ENCODE assay signal across 8 cellular contexts in the genomic region with DNA sequence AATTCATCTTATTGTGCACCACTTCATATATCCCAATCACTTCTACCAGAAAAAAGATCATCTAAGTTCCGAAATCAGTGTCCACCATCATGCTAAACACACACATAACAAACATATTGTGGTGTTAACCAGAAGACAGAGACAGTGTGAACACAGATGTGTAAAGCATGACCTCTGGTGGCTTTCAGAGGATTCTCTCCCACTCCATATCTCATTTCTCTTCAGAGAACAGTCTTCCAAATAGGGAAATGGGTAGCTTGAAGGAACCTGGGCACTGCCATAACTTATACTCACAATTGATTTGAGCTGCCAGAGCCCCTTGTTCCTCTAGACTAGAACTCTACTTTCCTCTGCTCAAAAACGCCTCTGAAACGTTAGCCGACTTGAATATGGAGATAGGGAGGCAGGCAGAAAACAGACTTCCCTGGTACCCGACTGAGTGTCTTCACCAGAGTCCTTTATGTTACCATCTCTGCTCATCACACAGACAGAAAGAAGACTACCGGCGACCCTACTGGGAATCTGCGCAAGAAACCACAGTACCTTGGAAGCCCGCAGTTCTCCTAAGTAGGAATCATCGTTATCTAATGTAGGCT. TPM values are rescaled to one million over a fixed set of nuclear protein-coding genes. Genes with fewer than 3 reads are reported as not detected.
DNase-seq lines count a peak whose midpoint lies in the region; ATAC-seq, FAIRE-seq and TF ChIP-seq lines count a peak whose summit lies in the region.

No MANE protein-coding gene starts in this region.

- DNase-seq in AML-193 (lab: John Stamatoyannopoulos, UW) (peak; percentile 59 to 62), astrocyte of the spinal cord (ENCODE audit: low read depth, low spot score) (peak; percentile 21), keratinocyte (ENCODE audit: low read depth, low spot score) (no peak), thoracic aorta (ENCODE audit: low spot score) (no peak)

- H3K4me2 ChIP-seq in keratinocyte (ENCODE audit: control insufficient read depth, extremely low read depth, insufficient read depth, low read depth, low read length), result peak overlapping the region; percentile 73

- no peaks in the 10 kb centered on the region for H4K20me1 ChIP-seq in keratinocyte (ENCODE audit: control insufficient read depth, extremely low read depth, insufficient read depth, low read length)

- H3K4me1 ChIP-seq in keratinocyte (ENCODE audit: control insufficient read depth, extremely low read depth, insufficient read depth, low read length) (peaks cover 9% of the 10 kb centered on the region), thoracic aorta (ENCODE audit: control insufficient read depth in 1 of 2, low read depth in 2 of 2) (peaks cover 5 to 23% of the 10 kb centered on the region in 2 donors)

- H3K27me3 ChIP-seq in keratinocyte (ENCODE audit: control insufficient read depth, extremely low read depth, insufficient read depth, low read length) (peaks cover 25% of the 10 kb centered on the region), thoracic aorta (replicated peaks; ENCODE audit: insufficient read depth) (no peaks in the 10 kb centered on the region)

- FAIRE-seq in keratinocyte (lab: Jason Lieb, UNC), result no peak

- no peak overlapping the region for H2AFZ ChIP-seq in keratinocyte (ENCODE audit: control insufficient read depth, low read length)

- H3K4me3 ChIP-seq in GM12875 (ENCODE audit: low read depth, low read length) (no peak overlapping the region), astrocyte of the spinal cord (ENCODE audit: low read depth, low read length) (no peak overlapping the region), keratinocyte (ENCODE audit: control insufficient read depth in 2 of 3, extremely low read depth in 1 of 3, insufficient read depth in 2 of 3, low read depth in 1 of 3, low read length in 3 of 3) (no peak overlapping the region), thoracic aorta (peak overlapping the region; percentile 69)

- H3K9ac ChIP-seq in keratinocyte (ENCODE audit: control insufficient read depth, extremely low read depth, insufficient read depth, low read length), result no peak overlapping the region

- dilution Hi-C loops in keratinocyte (cut with MboI; ENCODE audit: extremely low pct_ligation_motif_present, low sequenced_read_pairs), result no loop called here

- ATAC-seq in thoracic aorta (ENCODE audit: insufficient number of reproducible peaks, low FRiP score, low read depth), result no peak
- no peak for ATAC-seq in HG03135 (IDR thresholded peaks at IDR 0.05; ENCODE audit: unreplicated experiment)
- no peak for ATAC-seq in HG02588 (IDR thresholded peaks at IDR 0.05; ENCODE audit: unreplicated experiment)

- in situ Hi-C loops in astrocyte of the spinal cord (cut with HindIII; ENCODE audit: low sequenced_read_pairs), result no loop called here

- H3K36me3 ChIP-seq in keratinocyte (ENCODE audit: control insufficient read depth in 2 of 2, extremely low read depth in 1 of 2, insufficient read depth in 2 of 2, low read length in 2 of 2), result no peaks in the 10 kb centered on the region
- H3K36me3 ChIP-seq in thoracic aorta, result no peaks in the 10 kb centered on the region

- TF ChIP-seq CTCF in GM12875 (IDR thresholded peaks at IDR 0.05; ENCODE audit: borderline replicate concordance, insufficient read depth, low read depth, low read length) (peak; percentile 17; the same call in 1 of the 2 replicates), LNCAP (IDR thresholded peaks at IDR 0.05) (peak; percentile 7; the same call in 1 of the 2 replicates), astrocyte of the spinal cord (IDR thresholded peaks at IDR 0.05; ENCODE audit: low read depth, low read length) (peak; percentile 25), keratinocyte (optimal IDR thresholded peaks at IDR 0.05 in 1 of 3, IDR thresholded peaks at IDR 0.05 in 1 of 3, conservative IDR thresholded peaks at IDR 0.05 in 1 of 3; ENCODE audit: extremely low read depth in 1 of 3, insufficient read depth in 2 of 3, low read length in 3 of 3) (peak; percentile 43 to 61 (median 59)), thoracic aorta (IDR thresholded peaks at IDR 0.05) (no peak)

- no peaks in the 10 kb centered on the region for H3K79me2 ChIP-seq in keratinocyte (ENCODE audit: control insufficient read depth, insufficient read depth, low read length)

- H3K27ac ChIP-seq in keratinocyte (ENCODE audit: control insufficient read depth, insufficient read depth, low read length), result no peak overlapping the region
- H3K27ac ChIP-seq in thoracic aorta, result no peak overlapping the region

- H3K9me3 ChIP-seq in keratinocyte (ENCODE audit: control insufficient read depth, low read depth, low read length) (no peaks in the 10 kb centered on the region), thoracic aorta (no peaks in the 10 kb centered on the region)

- H3K9me1 ChIP-seq in keratinocyte (ENCODE audit: control insufficient read depth, extremely low read depth, insufficient read depth, low read length), result no peaks in the 10 kb centered on the region

RNA-seq across cellular contexts. Expression of a gene that starts 1.8 kb away (rescaled TPM):
- polyA plus RNA-seq in keratinocyte, result 0.21 to 0.36 TPM (median 0.24 TPM) in 3 replicates
- 0.04 TPM for polyA plus RNA-seq in keratinocyte (2011; ENCODE audit: low read depth)
- 0.14 and 0.19 TPM in 2 replicates for polyA plus RNA-seq in keratinocyte (2011; cell fraction: cytosol; rRNA removed)
- polyA plus RNA-seq in keratinocyte (2011; cell fraction: nucleus; rRNA removed), result 0.25 and 0.29 TPM in 2 replicates
- polyA plus RNA-seq in keratinocyte (2012; ENCODE audit: low replicate concordance), result 0.07 and 0.24 TPM in 2 replicates
- 0.16 to 0.86 TPM (median 0.20 TPM) in 3 replicates for polyA minus RNA-seq in keratinocyte
- polyA minus RNA-seq in keratinocyte (2011; cell fraction: cytosol; rRNA and poly(A)+ RNA removed), result not detected
- 0.11 and 0.31 TPM in 2 replicates for polyA minus RNA-seq in keratinocyte (2011; cell fraction: nucleus; rRNA and poly(A)+ RNA removed)
- total RNA-seq in thoracic aorta, result 1 to 10 TPM; 1.4 to 7.2 TPM

RNA-seq across cellular contexts. Expression of a gene that starts 21.6 kb away (rescaled TPM):
- 13.6 to 15.9 TPM (median 15.7 TPM) in 3 replicates for polyA plus RNA-seq in keratinocyte
- 12.9 TPM for polyA plus RNA-seq in keratinocyte (2011; ENCODE audit: low read depth)
- 14.8 and 21.7 TPM in 2 replicates for polyA plus RNA-seq in keratinocyte (2011; cell fraction: cytosol; rRNA removed)
- 11.4 and 12.2 TPM in 2 replicates for polyA plus RNA-seq in keratinocyte (2011; cell fraction: nucleus; rRNA removed)
- 18.9 and 27.1 TPM in 2 replicates for polyA plus RNA-seq in keratinocyte (2012; ENCODE audit: low replicate concordance)
- polyA minus RNA-seq in keratinocyte, result 1.6 to 7.2 TPM (median 5.6 TPM) in 3 replicates
- polyA minus RNA-seq in keratinocyte (2011; cell fraction: cytosol; rRNA and poly(A)+ RNA removed), result 9.6 TPM
- polyA minus RNA-seq in keratinocyte (2011; cell fraction: nucleus; rRNA and poly(A)+ RNA removed), result 4.1 and 7.2 TPM in 2 replicates
- total RNA-seq in thoracic aorta, result 10 to 100 TPM; 25.3 to 33.2 TPM

RNA-seq across cellular contexts. Expression of a gene that starts 36.4 kb away (rescaled TPM):
- 73.6 to 151 TPM (median 89.7 TPM) in 3 replicates for polyA plus RNA-seq in keratinocyte
- polyA plus RNA-seq in keratinocyte (2011; ENCODE audit: low read depth), result 92.6 TPM
- polyA plus RNA-seq in keratinocyte (2011; cell fraction: cytosol; rRNA removed), result 110 and 195 TPM in 2 replicates
- 40.9 and 75.6 TPM in 2 replicates for polyA plus RNA-seq in keratinocyte (2011; cell fraction: nucleus; rRNA removed)
- polyA plus RNA-seq in keratinocyte (2012; ENCODE audit: low replicate concordance), result 117 and 146 TPM in 2 replicates
- polyA minus RNA-seq in keratinocyte, result 5.0 to 54.0 TPM (median 21.2 TPM) in 3 replicates
- 72.1 TPM for polyA minus RNA-seq in keratinocyte (2011; cell fraction: cytosol; rRNA and poly(A)+ RNA removed)
- 19.4 and 44.3 TPM in 2 replicates for polyA minus RNA-seq in keratinocyte (2011; cell fraction: nucleus; rRNA and poly(A)+ RNA removed)
- 10 to 100 TPM; 46.7 to 66.2 TPM for total RNA-seq in thoracic aorta

Comparison
In these comparisons a context has a peak if more than half of its experiments do, and no peak if none do; other contexts are left out.
1. DNase-seq: peak in AML-193 (2 of 2) and astrocyte of the spinal cord (single experiment); none in keratinocyte (single experiment) and thoracic aorta (single experiment).